In the genomic region with DNA sequence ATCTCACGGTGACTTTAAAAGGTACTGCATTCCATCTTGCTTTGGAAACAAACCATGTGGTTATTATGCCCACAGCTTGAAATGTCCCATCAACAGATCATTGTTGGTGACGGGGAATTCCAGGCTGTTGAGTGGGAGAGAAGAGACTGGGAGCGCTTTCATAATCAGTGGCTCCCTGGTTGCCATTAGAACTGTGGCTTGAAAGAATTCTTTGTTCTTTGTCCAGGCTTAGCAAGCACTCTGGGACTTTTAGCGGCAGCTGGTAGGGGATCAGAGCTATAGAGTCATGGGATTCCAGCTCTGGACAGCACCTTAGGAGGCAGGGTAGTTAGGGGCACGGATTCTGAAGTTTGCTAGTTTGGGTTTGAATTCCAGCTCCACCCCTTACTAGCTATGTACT, we compare ENCODE assay signal across 8 cellular contexts. TPM values are rescaled to one million over a fixed set of nuclear protein-coding genes. Genes with fewer than 3 reads are reported as not detected.
DNase-seq lines count a peak whose midpoint lies in the region; ATAC-seq and TF ChIP-seq lines count a peak whose summit lies in the region.
"Had no signal": no experiment of that assay in that cellular context is flagged by ENCODE, and none has a peak within 500 bp of the region (broad histone marks: within the 10 kb centered on the region; RNA-seq: fewer than 3 reads in every experiment).

No MANE protein-coding gene starts in this region.

- peaks cover 3% of the 10 kb centered on the region for H3K9me3 Mint-ChIP-seq in endodermal cell

- ATAC-seq in GM19452 (IDR thresholded peaks at IDR 0.05; ENCODE audit: unreplicated experiment): no peak

- DNase-seq in LHCN-M2 (ENCODE audit: low read depth) (peak; percentile 94), endodermal cell (no peak), medulla oblongata (ENCODE audit: extremely low spot score) (peak; percentile 97), tibial nerve (ENCODE audit: low spot score in 2 of 2) (peak in 1 of 2 donors; percentile 13), NCI-H1105 treated with DMSO at 0.1 percent for 48 hours (lab: John Stamatoyannopoulos, UW) (no peak)
- DNase-seq in stimulated activated CD4-positive, alpha-beta T cell treated with anti-CD3 and anti-CD28 coated beads, Interleukin-12 subunit alpha, Interleukin-12 subunit beta, amount 100 ng/mL, for 4 hours: no peak
- DNase-seq: MM.1S had no signal

- H3K27me3 ChIP-seq in endodermal cell (ENCODE audit: control insufficient read depth, insufficient read depth, low read length, poor library complexity, severe bottlenecking) (no peaks in the 10 kb centered on the region), tibial nerve (no peaks in the 10 kb centered on the region)

- H3K4me1 ChIP-seq in endodermal cell (ENCODE audit: control insufficient read depth, insufficient read depth, low read length) (peaks cover 12% of the 10 kb centered on the region), tibial nerve (peaks cover 0 to 41% (median 14%) of the 10 kb centered on the region in 4 donors)

- H3K36me3 ChIP-seq in endodermal cell (ENCODE audit: control insufficient read depth, insufficient read depth, low read length) (no peaks in the 10 kb centered on the region), tibial nerve (no peaks in the 10 kb centered on the region)

- H3K9me3 ChIP-seq in endodermal cell (ENCODE audit: control insufficient read depth, low read length): no peaks in the 10 kb centered on the region
- no peaks in the 10 kb centered on the region for H3K9me3 ChIP-seq in tibial nerve

- H3K9ac ChIP-seq in endodermal cell (ENCODE audit: extremely low read depth, low read length, poor library complexity, severe bottlenecking): no peak overlapping the region

- TF ChIP-seq CTCF in endodermal cell (conservative IDR thresholded peaks at IDR 0.05) (no peak), tibial nerve (IDR thresholded peaks at IDR 0.05) (no peak)

- peak; percentile 73 to 88 for TF ChIP-seq EP300 in tibial nerve (IDR thresholded peaks at IDR 0.05)

- no peak overlapping the region for H3K27ac Mint-ChIP-seq in endodermal cell

- H3K27me3 Mint-ChIP-seq in endodermal cell (ENCODE audit: insufficient read depth): no peaks in the 10 kb centered on the region

- H3K36me3 Mint-ChIP-seq in endodermal cell (ENCODE audit: low read depth): no peaks in the 10 kb centered on the region

- peak overlapping the region; percentile 52 for H3K27ac ChIP-seq in endodermal cell (ENCODE audit: low read depth, low read length)
- H3K27ac ChIP-seq in tibial nerve: peak overlapping the region; percentile 76 to 95 (median 87)

- TF ChIP-seq POLR2A in tibial nerve (IDR thresholded peaks at IDR 0.05): no peak

- WGBS in endodermal cell (ENCODE audit: insufficient coverage in 1 of 2, insufficient read length in 1 of 2), 2 experiments: 70 to 92% methylated on average over 4 to 5 of the region's 5 CpGs
- WGBS in tibial nerve, 2 donors: 26 to 46% methylated on average over 5 of the region's 5 CpGs

- H3K4me3 Mint-ChIP-seq in endodermal cell: no peak overlapping the region

- H3K4me3 ChIP-seq in endodermal cell (ENCODE audit: low read length): no peak overlapping the region
- no peak overlapping the region for H3K4me3 ChIP-seq in tibial nerve

- peaks cover 33% of the 10 kb centered on the region for H3K4me1 Mint-ChIP-seq in endodermal cell

RNA-seq across cellular contexts. Expression of a gene that starts 22.0 kb away (rescaled TPM):
- total RNA-seq in LHCN-M2 (2014; rRNA removed) (not detected in 2 replicates), endodermal cell (not detected), tibial nerve (not detected)
- not detected for polyA plus RNA-seq in LHCN-M2 (2012)
- polyA plus RNA-seq in endodermal cell (2013, experiment 1 of 2): not detected
- not detected for polyA plus RNA-seq in endodermal cell (2013, experiment 2 of 2)

Comparison
In these comparisons a context has a peak if more than half of its experiments do, and no peak if none do; other contexts are left out.
1. DNase-seq: peak in LHCN-M2 (single experiment) and medulla oblongata (single experiment); none in endodermal cell (single experiment), NCI-H1105 treated with DMSO at 0.1 percent for 48 hours (single experiment) and stimulated activated CD4-positive, alpha-beta T cell treated with anti-CD3 and anti-CD28 coated beads, Interleukin-12 subunit alpha, Interleukin-12 subunit beta, amount 100 ng/mL, for 4 hours (single experiment).